In the genomic region with DNA sequence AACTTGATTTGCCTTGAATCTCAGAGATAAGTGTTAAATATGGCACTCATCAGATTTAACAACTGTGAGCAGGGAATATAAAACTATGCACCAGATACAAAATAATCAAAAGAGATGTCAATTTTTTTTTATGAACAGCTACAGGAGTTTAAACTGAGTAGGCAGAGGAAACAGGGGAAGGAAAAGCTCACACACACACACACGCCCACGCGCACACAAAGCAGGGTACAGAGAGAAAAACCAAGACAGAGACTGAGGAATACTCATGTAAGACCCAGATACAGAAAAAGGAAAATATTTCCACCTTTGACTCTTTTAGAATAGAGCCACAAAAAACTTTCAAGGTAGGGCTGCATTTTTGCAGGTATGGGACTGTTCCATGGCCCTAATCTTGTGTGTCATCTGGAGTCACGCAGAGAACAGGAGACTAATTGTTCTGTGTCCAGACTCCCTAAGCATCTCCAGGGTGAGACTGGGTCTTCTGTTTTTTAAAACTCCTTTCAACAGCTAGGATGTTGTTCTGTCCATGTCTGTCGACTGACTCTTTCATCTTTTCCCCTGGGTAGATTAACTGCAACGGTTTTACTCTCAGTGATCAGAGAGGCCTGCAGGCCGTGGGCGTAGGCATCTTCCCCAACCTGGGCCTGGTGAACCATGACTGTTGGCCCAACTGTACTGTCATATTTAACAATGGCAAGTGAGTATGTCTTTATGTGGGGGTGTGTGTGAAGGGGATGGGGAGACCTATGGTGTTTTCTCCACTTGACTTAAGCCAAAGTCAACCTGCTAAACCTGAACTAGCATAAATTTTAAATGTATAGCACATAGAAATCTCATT, we compare ENCODE assay signal across 1 cellular context.
TF ChIP-seq lines count a peak whose summit lies in the region.

No MANE protein-coding gene starts in this region.

TF ChIP-seq in K562, 482 proteins besides CTCF, POLR2A, EP300 and RAD21 (continued from another document):
- TF ChIP-seq EGR1 (conservative IDR thresholded peaks at IDR 0.05) = peak; percentile 66
- no peak for TF ChIP-seq ZNF561 (CRISPR knock-in tag; conservative IDR thresholded peaks at IDR 0.05)
